In the genomic region with DNA sequence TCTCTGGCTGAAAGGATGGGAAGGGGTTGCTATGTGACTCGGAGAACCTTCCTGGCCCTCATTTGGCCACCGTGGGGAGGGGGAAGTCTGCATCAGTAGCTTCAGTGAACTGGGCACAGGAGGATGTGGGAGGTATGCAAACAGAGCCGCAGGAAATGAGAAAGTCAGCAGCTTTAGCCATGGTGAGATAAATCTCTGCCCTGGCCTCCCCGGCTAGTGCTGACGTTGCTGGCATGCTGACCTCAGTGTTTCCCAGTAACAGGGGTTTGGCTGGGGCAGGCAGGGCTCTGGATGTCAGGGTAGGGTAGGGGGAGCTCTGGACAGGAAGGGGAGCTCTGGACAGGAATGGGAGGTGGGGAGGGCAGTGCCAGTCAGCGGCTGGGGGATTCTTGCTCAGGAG, we compare ENCODE assay signal across 8 cellular contexts. TPM values are rescaled to one million over a fixed set of nuclear protein-coding genes. Genes with fewer than 3 reads are reported as not detected.
DNase-seq lines count a peak whose midpoint lies in the region; ATAC-seq and TF ChIP-seq lines count a peak whose summit lies in the region.

No MANE protein-coding gene starts in this region.

- intact Hi-C loops in CD4-positive, alpha-beta memory T cell (cut with micrococcal nuclease): loop anchor here (1.0 to 2.0 kb wide), 4 partner anchors 45 to 259 kb away; no protein-coding TSS in a partner anchor

- H3K27ac Mint-ChIP-seq in CD4-positive, alpha-beta memory T cell: peak overlapping the region; percentile 43 to 95 (median 87)

- H3K4me3 Mint-ChIP-seq in CD4-positive, alpha-beta memory T cell: peak overlapping the region in 5 of 8 donors; percentile 74 to 90 (median 81)

- CTCF ChIA-PET in CD4-positive, alpha-beta memory T cell (lab: Charles Lee; ENCODE audit: partially characterized antibody): interaction anchor here (0.8 to 6.3 kb wide), 26 partner anchors 9 to 259 kb away, joined by 3 to 151 read pairs (median 8); a partner anchor contains a TSS

- in situ Hi-C loops in astrocyte of the cerebellum (cut with HindIII; ENCODE audit: low sequenced_read_pairs): no loop called here

- H3K4me3 ChIP-seq in CD4-positive, alpha-beta memory T cell (ENCODE audit: low read length in 2 of 2): no peak overlapping the region
- H3K4me3 ChIP-seq in H7 (ENCODE audit: insufficient read depth, low read depth, low read length) (no peak overlapping the region), astrocyte of the cerebellum (ENCODE audit: low read depth, low read length) (no peak overlapping the region)

- H3K27ac ChIP-seq in CD4-positive, alpha-beta memory T cell (ENCODE audit: low read depth, low read length): no peak overlapping the region

- ATAC-seq in HG03521 (IDR thresholded peaks at IDR 0.05; ENCODE audit: unreplicated experiment): no peak
- ATAC-seq in GM19455 (IDR thresholded peaks at IDR 0.05; ENCODE audit: unreplicated experiment): no peak
- no peak for ATAC-seq in GM19452 (IDR thresholded peaks at IDR 0.05; ENCODE audit: unreplicated experiment)

- TF ChIP-seq CTCF in astrocyte of the cerebellum (IDR thresholded peaks at IDR 0.05; ENCODE audit: low read depth, low read length, missing control alignments): no peak

- H3K9me3 ChIP-seq in CD4-positive, alpha-beta memory T cell (ENCODE audit: control insufficient read depth in 1 of 2, low read length in 2 of 2): no peaks in the 10 kb centered on the region

- no peaks in the 10 kb centered on the region for H3K9me3 Mint-ChIP-seq in CD4-positive, alpha-beta memory T cell

- H3K27me3 Mint-ChIP-seq in CD4-positive, alpha-beta memory T cell: peaks cover 0 to 3% of the 10 kb centered on the region in 2 donors

- no peaks in the 10 kb centered on the region for H3K36me3 ChIP-seq in CD4-positive, alpha-beta memory T cell (ENCODE audit: insufficient read depth, low read length)
- no peaks in the 10 kb centered on the region for H3K36me3 ChIP-seq in H7 (replicated peaks; ENCODE audit: control insufficient read depth, insufficient read depth, low read length)

- POLR2A ChIA-PET in CD4-positive, alpha-beta memory T cell (lab: Charles Lee; ENCODE audit: partially characterized antibody): interaction anchor here (0.6 to 4.0 kb wide), 11 partner anchors 25 to 533 kb away, joined by 3 to 67 read pairs (median 4); a partner anchor contains a TSS

- no peaks in the 10 kb centered on the region for H3K36me3 Mint-ChIP-seq in CD4-positive, alpha-beta memory T cell

- peaks cover 54% of the 10 kb centered on the region for H3K4me1 ChIP-seq in CD4-positive, alpha-beta memory T cell (ENCODE audit: insufficient read depth, low read length)

- no peaks in the 10 kb centered on the region for H3K27me3 ChIP-seq in CD4-positive, alpha-beta memory T cell (ENCODE audit: insufficient read depth, low read length)
- H3K27me3 ChIP-seq in H7 (ENCODE audit: control insufficient read depth, insufficient read depth, low read length): no peaks in the 10 kb centered on the region

- peaks cover 28 to 55% (median 34%) of the 10 kb centered on the region in 4 donors for H3K4me1 Mint-ChIP-seq in CD4-positive, alpha-beta memory T cell

- DNase-seq in CD4-positive, alpha-beta memory T cell: no peak
- DNase-seq in H7 (peak; percentile 70), astrocyte of the cerebellum (ENCODE audit: low read depth) (peak; percentile 41), lung microvascular endothelial cell (ENCODE audit: low read depth in 2 of 2) (peak; percentile 68 to 76), NCI-H446 (lab: John Stamatoyannopoulos, UW) (no peak)

RNA-seq across cellular contexts. Expression of a gene that starts 2.3 kb away (rescaled TPM):
- total RNA-seq in CD4-positive, alpha-beta memory T cell: under 1 TPM; 0.69 to 0.84 TPM
- polyA plus RNA-seq in CD4-positive, alpha-beta memory T cell: under 1 TPM; 0.16 to 0.35 TPM
- total RNA-seq in H7 (2014; rRNA removed; shearing (Covaris generic)): 0.44 TPM in 1 of 2 replicates, not detected in the other
- not detected in 2 replicates for total RNA-seq in lung microvascular endothelial cell

RNA-seq across cellular contexts. Expression of a gene that starts 16.6 kb away (rescaled TPM):
- total RNA-seq in CD4-positive, alpha-beta memory T cell: not detected
- polyA plus RNA-seq in CD4-positive, alpha-beta memory T cell: not detected
- 0.42 TPM in 1 of 2 replicates, not detected in the other for total RNA-seq in H7 (2014; rRNA removed; shearing (Covaris generic))
- not detected in 2 replicates for total RNA-seq in lung microvascular endothelial cell

RNA-seq across cellular contexts. Expression of a gene that starts 26.1 kb away (rescaled TPM):
- total RNA-seq in CD4-positive, alpha-beta memory T cell: 10 to 100 TPM; 49.7 to 54.0 TPM
- polyA plus RNA-seq in CD4-positive, alpha-beta memory T cell: 100 to 1,000 TPM in 1 of 2 donors, 10 to 100 TPM in 1; 80.1 to 147 TPM
- 73.7 and 97.8 TPM in 2 replicates for total RNA-seq in H7 (2014; rRNA removed; shearing (Covaris generic))
- 41.2 and 45.0 TPM in 2 replicates for total RNA-seq in lung microvascular endothelial cell

RNA-seq across cellular contexts. Expression of a gene that starts 26.5 kb away (rescaled TPM):
- 100 to 1,000 TPM; 317 to 327 TPM for total RNA-seq in CD4-positive, alpha-beta memory T cell
- 10 to 100 TPM in 1 of 2 donors, 1 to 10 TPM in 1; 1.2 to 20.5 TPM for polyA plus RNA-seq in CD4-positive, alpha-beta memory T cell
- 83.4 and 89.5 TPM in 2 replicates for total RNA-seq in H7 (2014; rRNA removed; shearing (Covaris generic))
- 32.7 and 48.6 TPM in 2 replicates for total RNA-seq in lung microvascular endothelial cell

Comparison
In these comparisons a context has a peak if more than half of its experiments do, and no peak if none do; other contexts are left out.
1. DNase-seq: peak in H7 (single experiment), astrocyte of the cerebellum (single experiment) and lung microvascular endothelial cell (2 of 2); none in CD4-positive, alpha-beta memory T cell (0 of 5) and NCI-H446 (0 of 2).